Comparison of ENCODE assay signal across 1 cellular context in the genomic region with DNA sequence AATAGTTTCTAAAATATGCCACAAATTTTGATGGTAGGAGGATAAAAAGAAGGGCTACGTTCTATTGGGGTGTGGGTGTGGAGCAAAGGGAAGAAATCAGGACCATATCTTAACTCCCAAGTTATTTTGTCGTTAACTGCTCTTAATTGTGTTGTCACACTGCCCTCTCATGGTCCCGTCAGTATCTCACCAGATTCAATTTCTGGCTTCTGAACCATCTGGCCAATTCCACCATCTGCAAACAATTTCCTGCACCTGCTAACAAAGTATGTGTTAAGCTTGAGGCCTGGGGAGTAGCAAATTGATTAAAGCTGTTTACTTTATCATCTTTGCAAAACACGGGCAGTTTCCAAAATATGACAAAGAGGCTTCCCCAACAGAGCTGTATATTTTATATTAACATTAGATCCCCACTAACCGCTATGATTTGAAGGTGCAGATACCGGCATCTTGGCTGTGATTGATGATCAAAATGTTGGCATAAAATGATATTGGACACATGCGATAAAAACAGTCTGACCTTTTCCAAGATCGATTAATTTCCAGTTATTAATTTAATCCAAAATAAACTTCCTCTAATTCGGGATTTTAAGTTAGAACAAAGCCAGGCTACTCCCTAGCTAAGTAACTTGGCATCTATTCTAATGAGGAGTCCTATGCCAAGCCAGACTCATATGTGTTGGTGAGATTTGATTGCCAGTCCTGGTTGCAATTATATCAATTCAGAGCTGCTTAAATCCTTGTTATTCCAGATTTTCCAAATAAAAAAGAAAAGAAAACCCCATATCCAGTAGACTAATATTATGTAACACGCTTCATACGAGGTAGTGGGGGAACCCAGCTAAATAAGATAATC.
TF ChIP-seq lines count a peak whose summit lies in the region.

No MANE protein-coding gene starts in this region.

TF ChIP-seq in GM23338, 12 proteins besides CTCF, POLR2A, EP300 and RAD21 (continued from another document):
- TF ChIP-seq, protein P1, sequence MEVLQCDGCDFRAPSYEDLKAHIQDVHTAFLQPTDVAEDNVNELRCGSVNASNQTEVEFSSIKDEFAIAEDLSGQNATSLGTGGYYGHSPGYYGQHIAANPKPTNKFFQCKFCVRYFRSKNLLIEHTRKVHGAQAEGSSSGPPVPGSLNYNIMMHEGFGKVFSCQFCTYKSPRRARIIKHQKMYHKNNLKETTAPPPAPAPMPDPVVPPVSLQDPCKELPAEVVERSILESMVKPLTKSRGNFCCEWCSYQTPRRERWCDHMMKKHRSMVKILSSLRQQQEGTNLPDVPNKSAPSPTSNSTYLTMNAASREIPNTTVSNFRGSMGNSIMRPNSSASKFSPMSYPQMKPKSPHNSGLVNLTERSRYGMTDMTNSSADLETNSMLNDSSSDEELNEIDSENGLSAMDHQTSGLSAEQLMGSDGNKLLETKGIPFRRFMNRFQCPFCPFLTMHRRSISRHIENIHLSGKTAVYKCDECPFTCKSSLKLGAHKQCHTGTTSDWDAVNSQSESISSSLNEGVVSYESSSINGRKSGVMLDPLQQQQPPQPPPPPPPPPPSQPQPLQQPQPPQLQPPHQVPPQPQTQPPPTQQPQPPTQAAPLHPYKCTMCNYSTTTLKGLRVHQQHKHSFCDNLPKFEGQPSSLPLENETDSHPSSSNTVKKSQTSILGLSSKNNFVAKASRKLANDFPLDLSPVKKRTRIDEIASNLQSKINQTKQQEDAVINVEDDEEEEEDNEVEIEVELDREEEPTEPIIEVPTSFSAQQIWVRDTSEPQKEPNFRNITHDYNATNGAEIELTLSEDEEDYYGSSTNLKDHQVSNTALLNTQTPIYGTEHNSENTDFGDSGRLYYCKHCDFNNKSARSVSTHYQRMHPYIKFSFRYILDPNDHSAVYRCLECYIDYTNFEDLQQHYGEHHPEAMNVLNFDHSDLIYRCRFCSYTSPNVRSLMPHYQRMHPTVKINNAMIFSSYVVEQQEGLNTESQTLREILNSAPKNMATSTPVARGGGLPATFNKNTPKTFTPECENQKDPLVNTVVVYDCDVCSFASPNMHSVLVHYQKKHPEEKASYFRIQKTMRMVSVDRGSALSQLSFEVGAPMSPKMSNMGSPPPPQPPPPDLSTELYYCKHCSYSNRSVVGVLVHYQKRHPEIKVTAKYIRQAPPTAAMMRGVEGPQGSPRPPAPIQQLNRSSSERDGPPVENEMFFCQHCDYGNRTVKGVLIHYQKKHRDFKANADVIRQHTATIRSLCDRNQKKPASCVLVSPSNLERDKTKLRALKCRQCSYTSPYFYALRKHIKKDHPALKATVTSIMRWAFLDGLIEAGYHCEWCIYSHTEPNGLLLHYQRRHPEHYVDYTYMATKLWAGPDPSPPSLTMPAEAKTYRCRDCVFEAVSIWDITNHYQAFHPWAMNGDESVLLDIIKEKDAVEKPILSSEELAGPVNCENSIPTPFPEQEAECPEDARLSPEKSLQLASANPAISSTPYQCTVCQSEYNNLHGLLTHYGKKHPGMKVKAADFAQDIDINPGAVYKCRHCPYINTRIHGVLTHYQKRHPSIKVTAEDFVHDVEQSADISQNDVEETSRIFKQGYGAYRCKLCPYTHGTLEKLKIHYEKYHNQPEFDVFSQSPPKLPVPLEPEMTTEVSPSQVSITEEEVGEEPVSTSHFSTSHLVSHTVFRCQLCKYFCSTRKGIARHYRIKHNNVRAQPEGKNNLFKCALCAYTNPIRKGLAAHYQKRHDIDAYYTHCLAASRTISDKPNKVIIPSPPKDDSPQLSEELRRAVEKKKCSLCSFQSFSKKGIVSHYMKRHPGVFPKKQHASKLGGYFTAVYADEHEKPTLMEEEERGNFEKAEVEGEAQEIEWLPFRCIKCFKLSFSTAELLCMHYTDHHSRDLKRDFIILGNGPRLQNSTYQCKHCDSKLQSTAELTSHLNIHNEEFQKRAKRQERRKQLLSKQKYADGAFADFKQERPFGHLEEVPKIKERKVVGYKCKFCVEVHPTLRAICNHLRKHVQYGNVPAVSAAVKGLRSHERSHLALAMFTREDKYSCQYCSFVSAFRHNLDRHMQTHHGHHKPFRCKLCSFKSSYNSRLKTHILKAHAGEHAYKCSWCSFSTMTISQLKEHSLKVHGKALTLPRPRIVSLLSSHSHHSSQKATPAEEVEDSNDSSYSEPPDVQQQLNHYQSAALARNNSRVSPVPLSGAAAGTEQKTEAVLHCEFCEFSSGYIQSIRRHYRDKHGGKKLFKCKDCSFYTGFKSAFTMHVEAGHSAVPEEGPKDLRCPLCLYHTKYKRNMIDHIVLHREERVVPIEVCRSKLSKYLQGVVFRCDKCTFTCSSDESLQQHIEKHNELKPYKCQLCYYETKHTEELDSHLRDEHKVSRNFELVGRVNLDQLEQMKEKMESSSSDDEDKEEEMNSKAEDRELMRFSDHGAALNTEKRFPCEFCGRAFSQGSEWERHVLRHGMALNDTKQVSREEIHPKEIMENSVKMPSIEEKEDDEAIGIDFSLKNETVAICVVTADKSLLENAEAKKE (CRISPR knock-in tag; IDR thresholded peaks at IDR 0.05) = no peak
- no peak for TF ChIP-seq CREB1 (CRISPR knock-in tag; IDR thresholded peaks at IDR 0.05; ENCODE audit: low read depth)
